In the genomic region with DNA sequence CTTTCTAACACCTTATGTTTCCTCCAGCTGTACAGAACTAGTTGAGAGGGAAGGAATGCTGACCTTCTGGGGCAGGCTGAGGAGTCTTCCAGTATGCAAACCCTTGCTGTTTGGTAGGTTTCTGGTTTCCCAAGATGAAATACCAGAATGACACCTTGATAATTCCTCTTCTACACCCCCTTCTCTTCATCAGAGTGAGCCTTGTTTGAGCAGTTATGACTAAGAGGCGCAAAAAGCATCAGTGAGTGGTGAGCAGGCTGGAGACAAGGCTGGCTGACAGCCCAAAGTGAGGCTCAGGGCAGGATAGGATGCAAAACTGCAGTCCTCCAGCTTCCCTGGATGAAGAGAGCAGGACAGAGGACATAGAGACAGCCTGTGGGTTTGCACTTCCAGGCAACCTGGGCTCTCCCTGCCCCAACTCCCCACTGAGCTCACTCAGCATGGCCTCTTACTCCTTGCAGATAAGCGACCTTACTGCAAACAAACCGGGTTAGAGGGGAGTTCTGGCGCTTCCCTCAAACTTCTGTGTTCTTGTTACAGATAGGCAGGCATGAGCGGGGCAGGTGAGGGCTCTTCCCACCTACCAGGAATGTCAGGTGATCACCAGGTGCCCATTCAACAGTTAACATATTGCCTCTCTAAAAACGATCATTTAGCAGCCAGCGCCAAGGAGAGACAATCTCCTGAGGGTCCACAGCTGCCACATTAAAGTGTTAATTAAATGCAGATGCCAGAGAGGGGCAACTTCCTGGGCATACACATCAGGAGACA, we compare ENCODE assay signal across 17 cellular contexts.
DNase-seq lines count a peak whose midpoint lies in the region; FAIRE-seq and TF ChIP-seq lines count a peak whose summit lies in the region.
"Had no signal": no experiment of that assay in that cellular context is flagged by ENCODE, and none has a peak within 500 bp of the region (broad histone marks: within the 10 kb centered on the region; RNA-seq: fewer than 3 reads in every experiment).

No MANE protein-coding gene starts in this region.

- TF ChIP-seq CTCF in astrocyte of the spinal cord (IDR thresholded peaks at IDR 0.05; ENCODE audit: low read depth, low read length) = no peak

- peak; percentile 15 for DNase-seq in COR-L47 (lab: John Stamatoyannopoulos, UW)
- DNase-seq in NCI-H146 treated with DMSO at 0.1 percent for 48 hours (lab: John Stamatoyannopoulos, UW; ENCODE audit: unreplicated experiment) = peak; percentile 90
- DNase-seq in astrocyte of the spinal cord (ENCODE audit: low read depth, low spot score) = peak; percentile 24
- DNase-seq in kidney tubule cell (ENCODE audit: low spot score) = peak; percentile 22
- DNase-seq in NCI-H2196 treated with DMSO at 0.1 percent for 48 hours (lab: John Stamatoyannopoulos, UW; ENCODE audit: unreplicated experiment) = no peak
- DNase-seq in medulla oblongata (ENCODE audit: extremely low spot score) = no peak
- DNase-seq in GM19239 (ENCODE audit: insufficient read length, low spot score) = no peak
- DNase-seq in GOT3 (lab: John Stamatoyannopoulos, UW) = no peak
- DNase-seq: activated T-cell treated with anti-CD3 and anti-CD28 coated beads, Interleukin-2, amount 50 U/mL, for 4 hours; GDM1; naive B cell; NCI-H2029 treated with DMSO at 0.1 percent for 48 hours; NCI-H524 treated with DMSO at 0.1 percent for 48 hours; Peyer's patch; stimulated activated CD4-positive, alpha-beta T cell treated with anti-CD3 and anti-CD28 coated beads, Interleukin-4, amount 100 ng/mL, for 24 hours had no signal

- no peak for FAIRE-seq in GM19239 (lab: Jason Lieb, UNC)
- FAIRE-seq: GM12878 had no signal

- in situ Hi-C loops in astrocyte of the spinal cord (cut with HindIII; ENCODE audit: low sequenced_read_pairs) = no loop called here

- H3K4me3 ChIP-seq in astrocyte of the spinal cord (ENCODE audit: low read depth, low read length) = no peak overlapping the region
- H3K4me3 ChIP-seq: GM12878, Peyer's patch, skin epidermis had no signal

Comparison
In these comparisons a context has a peak if more than half of its experiments do, and no peak if none do; other contexts are left out.
1. DNase-seq: peak in COR-L47 (single experiment), NCI-H146 treated with DMSO at 0.1 percent for 48 hours (single experiment), astrocyte of the spinal cord (single experiment) and kidney tubule cell (single experiment); none in NCI-H2196 treated with DMSO at 0.1 percent for 48 hours (single experiment), medulla oblongata (single experiment), GM19239 (single experiment) and GOT3 (single experiment).